Comparison of ENCODE assay signal across 21 cellular contexts in the genomic region with DNA sequence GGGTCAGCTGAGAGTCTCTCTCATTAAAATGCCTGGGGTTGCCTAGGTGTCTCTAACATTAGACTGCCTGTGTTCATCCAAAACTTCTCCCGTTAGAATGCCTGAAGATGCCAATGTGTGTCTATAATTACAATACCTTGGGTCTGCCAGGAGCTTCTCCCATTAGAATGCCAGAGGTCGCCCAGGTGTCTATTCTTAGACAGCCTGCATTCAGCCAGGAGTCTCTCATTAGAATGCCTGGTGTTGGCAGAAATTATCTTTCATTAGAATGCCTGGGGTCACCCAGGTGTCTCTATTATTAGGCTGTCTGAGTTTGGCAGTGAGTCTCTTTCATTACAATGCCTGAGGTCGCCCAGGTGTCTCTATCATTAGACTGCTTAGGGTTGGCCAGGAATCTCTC.
"Had no signal": no experiment of that assay in that cellular context is flagged by ENCODE, and none has a peak within 500 bp of the region (broad histone marks: within the 10 kb centered on the region; RNA-seq: fewer than 3 reads in every experiment).

No MANE protein-coding gene starts in this region.

- H3K27me3 ChIP-seq: esophagus muscularis mucosa, foreskin keratinocyte, gastroesophageal sphincter, heart left ventricle, hepatocyte had no signal

- DNase-seq: cortex of kidney; effector CD8-positive, alpha-beta T cell; effector memory CD8-positive, alpha-beta T cell; foreskin keratinocyte; heart left ventricle; hypothalamus; immature natural killer cell; islet precursor cell; kidney; kidney glomerular epithelial cell; left colon; left ventricle myocardium inferior; lower lobe of right lung; mesenchymal stem cell; midbrain; naive thymus-derived CD4-positive, alpha-beta T cell had no signal

- H3K27ac Mint-ChIP-seq: dendritic cell treated with granulocyte-macrophage colony-stimulating factor and Interleukin-4, amounts not matched to agents 40 ng/mL and 50 ng/mL, for 4 days; effector memory CD8-positive, alpha-beta T cell; immature natural killer cell; naive thymus-derived CD4-positive, alpha-beta T cell had no signal

- H3K4me1 ChIP-seq: esophagus muscularis mucosa, foreskin keratinocyte, gastroesophageal sphincter, lower lobe of right lung had no signal

- H3K4me3 ChIP-seq: esophagus muscularis mucosa, gastroesophageal sphincter, heart left ventricle, hepatocyte, left ventricle myocardium inferior, lower lobe of right lung had no signal

- H3K27ac ChIP-seq: esophagus muscularis mucosa, foreskin keratinocyte, gastroesophageal sphincter, heart left ventricle, hepatocyte, left ventricle myocardium inferior, lower lobe of right lung had no signal

- ATAC-seq: effector memory CD8-positive, alpha-beta T cell; foreskin keratinocyte; gastroesophageal sphincter; heart left ventricle; left colon; left lobe of liver; lower lobe of right lung; naive thymus-derived CD4-positive, alpha-beta T cell had no signal

- H3K4me1 Mint-ChIP-seq: immature natural killer cell; naive thymus-derived CD4-positive, alpha-beta T cell had no signal

- H3K4me3 Mint-ChIP-seq: dendritic cell treated with granulocyte-macrophage colony-stimulating factor and Interleukin-4, amounts not matched to agents 40 ng/mL and 50 ng/mL, for 4 days; effector memory CD8-positive, alpha-beta T cell; immature natural killer cell; naive thymus-derived CD4-positive, alpha-beta T cell had no signal

- H3K27me3 Mint-ChIP-seq: dendritic cell treated with granulocyte-macrophage colony-stimulating factor and Interleukin-4, amounts not matched to agents 40 ng/mL and 50 ng/mL, for 4 days; effector memory CD8-positive, alpha-beta T cell; naive thymus-derived CD4-positive, alpha-beta T cell had no signal

- H3K36me3 ChIP-seq: esophagus muscularis mucosa, gastroesophageal sphincter, heart left ventricle, left ventricle myocardium inferior, lower lobe of right lung had no signal
